Comparison of ENCODE assay signal across 9 cellular contexts in genomic region chr21:34614443-34614692, GRCh38. TPM values are rescaled to one million over a fixed set of nuclear protein-coding genes. Genes with fewer than 3 reads are reported as not detected.
DNase-seq lines count a peak whose midpoint lies in the region; FAIRE-seq and TF ChIP-seq lines count a peak whose summit lies in the region.
"Had no signal": no experiment of that assay in that cellular context is flagged by ENCODE, and none has a peak within 500 bp of the region (broad histone marks: within the 10 kb centered on the region; RNA-seq: fewer than 3 reads in every experiment).

No MANE protein-coding gene starts in this region.

- H3K4me1 Mint-ChIP-seq in activated CD4-positive, alpha-beta T cell treated with anti-CD3 and anti-CD28 coated beads, Interleukin-2, amount 10 ng/mL, durations not matched to agents 7 days and 5 days: peaks cover 26% of the 10 kb centered on the region
- H3K4me1 Mint-ChIP-seq in activated naive CD4-positive, alpha-beta T cell treated with anti-CD3 and anti-CD28 coated beads for 36 hours (ENCODE audit: low read depth): peaks cover 17% of the 10 kb centered on the region

- no peaks in the 10 kb centered on the region for H3K27me3 ChIP-seq in testis

- H3K27ac ChIP-seq in kidney (ENCODE audit: low read depth in 2 of 2, low read length in 2 of 2) (no peak overlapping the region), testis (no peak overlapping the region)

- H3K36me3 ChIP-seq in kidney (ENCODE audit: control insufficient read depth in 1 of 2, insufficient read depth in 2 of 2, low read length in 2 of 2) (no peaks in the 10 kb centered on the region), testis (ENCODE audit: low read depth, missing control alignments) (no peaks in the 10 kb centered on the region)

- peaks cover 18% of the 10 kb centered on the region for H3K27me3 Mint-ChIP-seq in activated CD4-positive, alpha-beta T cell treated with anti-CD3 and anti-CD28 coated beads, Interleukin-2, amount 10 ng/mL, durations not matched to agents 7 days and 5 days
- no peaks in the 10 kb centered on the region for H3K27me3 Mint-ChIP-seq in activated naive CD4-positive, alpha-beta T cell treated with anti-CD3 and anti-CD28 coated beads for 36 hours (ENCODE audit: low read depth)

- H3K9ac ChIP-seq in kidney (ENCODE audit: low read length in 2 of 2): peak overlapping the region; percentile 37 to 48

- CTCF ChIA-PET in activated CD4-positive, alpha-beta T cell treated with anti-CD3 and anti-CD28 coated beads, Interleukin-2, amount 10 ng/mL, durations not matched to agents 7 days and 5 days (lab: Charles Lee): interaction anchor here (1.0 to 1.1 kb wide), 2 partner anchors 11 to 32 kb away, joined by 3 to 4 read pairs; no protein-coding TSS in a partner anchor
- CTCF ChIA-PET in activated naive CD4-positive, alpha-beta T cell treated with anti-CD3 and anti-CD28 coated beads for 36 hours (lab: Charles Lee): interaction anchor here (1.3 kb wide), 1 partner anchor 17 kb away, joined by 4 read pairs; no protein-coding TSS in a partner anchor

- H3K36me3 Mint-ChIP-seq in activated CD4-positive, alpha-beta T cell treated with anti-CD3 and anti-CD28 coated beads, Interleukin-2, amount 10 ng/mL, durations not matched to agents 7 days and 5 days (ENCODE audit: low read depth): no peaks in the 10 kb centered on the region
- H3K36me3 Mint-ChIP-seq in activated naive CD4-positive, alpha-beta T cell treated with anti-CD3 and anti-CD28 coated beads for 36 hours (ENCODE audit: low read depth): no peaks in the 10 kb centered on the region

- no peak overlapping the region for H3K27ac Mint-ChIP-seq in activated CD4-positive, alpha-beta T cell treated with anti-CD3 and anti-CD28 coated beads, Interleukin-2, amount 10 ng/mL, durations not matched to agents 7 days and 5 days
- no peak overlapping the region for H3K27ac Mint-ChIP-seq in activated naive CD4-positive, alpha-beta T cell treated with anti-CD3 and anti-CD28 coated beads for 36 hours

- TF ChIP-seq CTCF in kidney (IDR thresholded peaks at IDR 0.05; ENCODE audit: borderline replicate concordance, extremely low read depth, insufficient read depth) (no peak), testis (IDR thresholded peaks at IDR 0.05) (no peak)

- 0% methylated on average over 4 to 28 of the region's 33 CpGs for WGBS in testis, 2 donors

- no peak for TF ChIP-seq POLR2A in testis (IDR thresholded peaks at IDR 0.05)

- intact Hi-C loops in activated naive CD4-positive, alpha-beta T cell treated with anti-CD3 and anti-CD28 coated beads for 36 hours (cut with micrococcal nuclease): no loop called here
- intact Hi-C loops in kidney (cut with DNase I): no loop called here
- intact Hi-C loops in testis (cut with DNase I; ENCODE audit: low total_unique reads): no loop called here

- H3K4me3 ChIP-seq in kidney (ENCODE audit: low read length in 2 of 2): peak overlapping the region; percentile 68 to 87
- H3K4me3 ChIP-seq in testis: peak overlapping the region; percentile 67 to 79

- no peak for FAIRE-seq in kidney (lab: Jason Lieb, UNC)

- POLR2A ChIA-PET in activated CD4-positive, alpha-beta T cell treated with anti-CD3 and anti-CD28 coated beads, Interleukin-2, amount 10 ng/mL, durations not matched to agents 7 days and 5 days (lab: Charles Lee): no interaction called here

- peak overlapping the region; percentile 80 for H3K4me3 Mint-ChIP-seq in activated CD4-positive, alpha-beta T cell treated with anti-CD3 and anti-CD28 coated beads, Interleukin-2, amount 10 ng/mL, durations not matched to agents 7 days and 5 days
- H3K4me3 Mint-ChIP-seq in activated naive CD4-positive, alpha-beta T cell treated with anti-CD3 and anti-CD28 coated beads for 36 hours: peak overlapping the region; percentile 78

- DNase-seq in activated CD4-positive, alpha-beta T cell treated with anti-CD3 and anti-CD28 coated beads, Interleukin-2, amount 10 ng/mL, durations not matched to agents 7 days and 5 days: no peak
- DNase-seq in activated CD4-positive, alpha-beta T cell treated with anti-CD3 and anti-CD28 coated beads, Interleukin-2, amount 50 U/mL, for 1 hour: no peak
- no peak for DNase-seq in activated naive CD4-positive, alpha-beta T cell treated with anti-CD3 and anti-CD28 coated beads for 36 hours
- no peak for DNase-seq in kidney
- no peak for DNase-seq in testis
- no peak for DNase-seq in CD1c-positive myeloid dendritic cell (ENCODE audit: extremely low spot score)
- DNase-seq in D341Med (ENCODE audit: low spot score): no peak
- DNase-seq in hepatic stellate cell (ENCODE audit: low spot score): no peak

- H3K4me1 ChIP-seq in kidney (ENCODE audit: control insufficient read depth in 1 of 2, insufficient read depth in 1 of 2, low read depth in 1 of 2, low read length in 2 of 2): peaks cover 0 to 6% of the 10 kb centered on the region in 2 donors
- no peaks in the 10 kb centered on the region for H3K4me1 ChIP-seq in testis

- H3K9me3 Mint-ChIP-seq in activated CD4-positive, alpha-beta T cell treated with anti-CD3 and anti-CD28 coated beads, Interleukin-2, amount 10 ng/mL, durations not matched to agents 7 days and 5 days: no peaks in the 10 kb centered on the region
- H3K9me3 Mint-ChIP-seq in activated naive CD4-positive, alpha-beta T cell treated with anti-CD3 and anti-CD28 coated beads for 36 hours: no peaks in the 10 kb centered on the region
- H3K9me3 Mint-ChIP-seq: activated naive CD4-positive, alpha-beta T cell treated with anti-CD3 and anti-CD28 coated beads, Interleukin-2, amount 50 U/mL, for 72 hours had no signal

- no peaks in the 10 kb centered on the region for H3K9me3 ChIP-seq in kidney (ENCODE audit: control insufficient read depth in 1 of 2, low read length in 2 of 2)
- H3K9me3 ChIP-seq in testis: no peaks in the 10 kb centered on the region

RNA-seq across cellular contexts. Expression of gene RCAN1, which starts 0.5 kb away (rescaled TPM):
- total RNA-seq in activated CD4-positive, alpha-beta T cell treated with anti-CD3 and anti-CD28 coated beads, Interleukin-2, amount 10 ng/mL, durations not matched to agents 7 days and 5 days: 1 to 10 TPM; 8.0 to 8.2 TPM
- 1 to 10 TPM; 2.3 to 2.9 TPM for total RNA-seq in activated naive CD4-positive, alpha-beta T cell treated with anti-CD3 and anti-CD28 coated beads for 36 hours
- total RNA-seq in kidney (31.3 TPM), testis (10 to 100 TPM; 16.7 to 21.9 TPM)
- polyA plus RNA-seq in kidney (ENCODE audit: insufficient read depth, low read depth, low replicate concordance) (55.3 TPM), testis (ENCODE audit: insufficient read depth, low read depth, low replicate concordance) (20.6 TPM)

RNA-seq across cellular contexts. Expression of gene CLIC6, which starts 54.4 kb away (rescaled TPM):
- total RNA-seq in activated CD4-positive, alpha-beta T cell treated with anti-CD3 and anti-CD28 coated beads, Interleukin-2, amount 10 ng/mL, durations not matched to agents 7 days and 5 days: not detected
- under 1 TPM; 0.10 to 0.12 TPM for total RNA-seq in activated naive CD4-positive, alpha-beta T cell treated with anti-CD3 and anti-CD28 coated beads for 36 hours
- total RNA-seq in kidney (10.1 TPM), testis (under 1 TPM; 0.16 to 0.37 TPM)
- polyA plus RNA-seq in kidney (ENCODE audit: insufficient read depth, low read depth, low replicate concordance) (2.1 TPM), testis (ENCODE audit: insufficient read depth, low read depth, low replicate concordance) (2.0 TPM)
